Comparison of ENCODE assay signal across 1 cellular context in the genomic region with DNA sequence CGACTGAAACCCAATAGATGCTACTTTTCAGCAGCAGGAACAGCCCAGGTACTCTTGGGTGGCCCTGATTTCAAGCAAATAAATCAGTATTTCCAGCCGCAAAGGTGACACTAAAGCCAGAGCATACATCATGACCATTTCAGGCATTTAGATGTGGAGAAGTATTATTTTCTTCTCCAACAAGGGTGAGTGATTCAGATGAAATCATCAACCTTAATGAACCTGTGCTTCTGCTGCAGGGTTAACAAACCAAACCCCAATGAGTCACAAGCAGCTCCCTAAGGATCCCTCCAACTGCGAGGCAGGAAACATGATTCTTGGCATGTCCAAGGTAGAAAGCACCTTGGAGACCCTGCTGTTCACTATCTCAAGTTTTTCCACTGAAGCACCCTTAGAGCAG.
TF ChIP-seq lines count a peak whose summit lies in the region.

No MANE protein-coding gene starts in this region.

TF ChIP-seq in SK-N-SH, 30 proteins besides CTCF, POLR2A, EP300 and RAD21 (continued from another document):
- TF ChIP-seq USF2 (IDR thresholded peaks at IDR 0.05; ENCODE audit: borderline replicate concordance, low read depth, low read length): no peak
- TF ChIP-seq RCOR1 (IDR thresholded peaks at IDR 0.05; ENCODE audit: low read length): no peak
- no peak for TF ChIP-seq FOXM1 (IDR thresholded peaks at IDR 0.05; ENCODE audit: low read depth)
